8 cellular contexts compared by ENCODE assay signal in the genomic region with DNA sequence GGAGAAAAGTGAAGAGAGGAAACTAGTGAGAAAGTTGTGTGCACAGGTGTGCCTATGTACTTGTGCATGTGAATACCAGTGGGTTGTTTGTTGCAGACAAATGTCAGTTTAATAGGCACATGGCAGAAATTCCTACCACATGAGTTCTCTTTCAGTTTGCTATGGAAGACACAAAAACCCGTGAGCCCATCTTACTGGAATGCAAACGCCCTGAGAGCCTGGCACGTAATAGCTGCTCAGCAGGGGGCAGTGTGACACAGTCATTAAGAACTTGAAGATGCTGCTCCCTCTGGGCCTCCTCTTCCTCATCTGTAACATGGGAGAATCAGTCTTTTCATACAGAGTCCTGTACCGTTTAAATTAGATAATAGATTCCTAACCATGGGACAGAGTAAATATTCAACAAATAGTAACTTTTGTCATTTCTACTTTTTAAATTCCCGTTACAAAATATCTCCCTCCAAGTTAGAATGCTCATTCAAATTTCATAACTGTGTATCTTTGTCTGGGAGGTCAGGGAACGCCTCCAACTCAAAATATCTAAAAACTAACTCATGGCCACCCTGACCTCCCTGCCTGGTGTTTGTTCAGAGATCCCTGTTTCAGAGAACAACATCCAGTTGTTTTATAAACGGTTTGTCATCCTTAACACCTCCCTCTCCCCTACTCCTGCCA.
DNase-seq lines count a peak whose midpoint lies in the region; ATAC-seq and TF ChIP-seq lines count a peak whose summit lies in the region.

No MANE protein-coding gene starts in this region.

- no peaks in the 10 kb centered on the region for H3K79me2 ChIP-seq in parathyroid adenoma

- no peaks in the 10 kb centered on the region for H3K36me3 ChIP-seq in parathyroid adenoma (ENCODE audit: control insufficient read depth, insufficient read depth, low read length)

- no peak for ATAC-seq in activated CD8-positive, alpha-beta memory T cell treated with anti-CD3 and anti-CD28 coated beads, Interleukin-2, amount 10 ng/mL, durations not matched to agents 7 days and 5 days
- ATAC-seq in GM21576 (IDR thresholded peaks at IDR 0.05; ENCODE audit: unreplicated experiment): no peak

- H3K4me1 Mint-ChIP-seq in activated CD8-positive, alpha-beta memory T cell treated with anti-CD3 and anti-CD28 coated beads, Interleukin-2, amount 10 ng/mL, durations not matched to agents 7 days and 5 days: no peaks in the 10 kb centered on the region

- no peaks in the 10 kb centered on the region for H3K27me3 Mint-ChIP-seq in activated CD8-positive, alpha-beta memory T cell treated with anti-CD3 and anti-CD28 coated beads, Interleukin-2, amount 10 ng/mL, durations not matched to agents 7 days and 5 days

- H3K27me3 ChIP-seq in parathyroid adenoma (ENCODE audit: control insufficient read depth, insufficient read depth, low read length): no peaks in the 10 kb centered on the region

- no peaks in the 10 kb centered on the region for H3K9me3 ChIP-seq in parathyroid adenoma (ENCODE audit: control insufficient read depth, low read length)

- H2AFZ ChIP-seq in parathyroid adenoma: peak overlapping the region; percentile 63

- H3K4me3 ChIP-seq in foreskin fibroblast (ENCODE audit: low read depth in 1 of 2, low read length in 2 of 2): no peak overlapping the region
- no peak overlapping the region for H3K4me3 ChIP-seq in parathyroid adenoma (ENCODE audit: low read depth, low read length)

- H3K27ac Mint-ChIP-seq in activated CD8-positive, alpha-beta memory T cell treated with anti-CD3 and anti-CD28 coated beads, Interleukin-2, amount 10 ng/mL, durations not matched to agents 7 days and 5 days: no peak overlapping the region

- no peaks in the 10 kb centered on the region for H3K36me3 Mint-ChIP-seq in activated CD8-positive, alpha-beta memory T cell treated with anti-CD3 and anti-CD28 coated beads, Interleukin-2, amount 10 ng/mL, durations not matched to agents 7 days and 5 days

- H3K9me3 Mint-ChIP-seq in activated CD8-positive, alpha-beta memory T cell treated with anti-CD3 and anti-CD28 coated beads, Interleukin-2, amount 10 ng/mL, durations not matched to agents 7 days and 5 days (ENCODE audit: low read depth): no peaks in the 10 kb centered on the region

- no peak overlapping the region for H3K9ac ChIP-seq in parathyroid adenoma

- no peak overlapping the region for H3K27ac ChIP-seq in parathyroid adenoma

- CTCF ChIA-PET in activated CD8-positive, alpha-beta memory T cell treated with anti-CD3 and anti-CD28 coated beads, Interleukin-2, amount 10 ng/mL, durations not matched to agents 7 days and 5 days (lab: Charles Lee): no interaction called here

- no peak overlapping the region for H3K4me2 ChIP-seq in parathyroid adenoma (ENCODE audit: low read length)

- no peak overlapping the region for H3K4me3 Mint-ChIP-seq in activated CD8-positive, alpha-beta memory T cell treated with anti-CD3 and anti-CD28 coated beads, Interleukin-2, amount 10 ng/mL, durations not matched to agents 7 days and 5 days

- DNase-seq in EL: peak; percentile 96
- DNase-seq in HT-29 (ENCODE audit: low spot score): peak; percentile 85
- peak; percentile 64 to 68 for DNase-seq in SW 1271 (lab: John Stamatoyannopoulos, UW)
- peak; percentile 73 to 88 for DNase-seq in foreskin fibroblast
- DNase-seq in activated CD8-positive, alpha-beta memory T cell treated with anti-CD3 and anti-CD28 coated beads, Interleukin-2, amount 10 ng/mL, durations not matched to agents 7 days and 5 days: no peak
- DNase-seq in OCI-M2 (lab: John Stamatoyannopoulos, UW; ENCODE audit: unreplicated experiment): no peak

- TF ChIP-seq CTCF in foreskin fibroblast (IDR thresholded peaks at IDR 0.05; ENCODE audit: low read depth, low read length) (peak; percentile 60), parathyroid adenoma (IDR thresholded peaks at IDR 0.05) (peak; percentile 43)

- H3K4me1 ChIP-seq in parathyroid adenoma: peaks cover 17% of the 10 kb centered on the region

Comparison
In these comparisons a context has a peak if more than half of its experiments do, and no peak if none do; other contexts are left out.
1. DNase-seq: peak in EL (single experiment), HT-29 (single experiment), SW 1271 (2 of 2) and foreskin fibroblast (2 of 2); none in activated CD8-positive, alpha-beta memory T cell treated with anti-CD3 and anti-CD28 coated beads, Interleukin-2, amount 10 ng/mL, durations not matched to agents 7 days and 5 days (single experiment) and OCI-M2 (single experiment).